ENCODE assay signal across 1 cellular context in genomic region chr1:43389326-43390313, GRCh38.
A peak's percentile ranks its signal among the peaks of the same experiment; 100 is the strongest.
TF ChIP-seq lines count a peak whose summit lies in the region.

A gene with protein sequence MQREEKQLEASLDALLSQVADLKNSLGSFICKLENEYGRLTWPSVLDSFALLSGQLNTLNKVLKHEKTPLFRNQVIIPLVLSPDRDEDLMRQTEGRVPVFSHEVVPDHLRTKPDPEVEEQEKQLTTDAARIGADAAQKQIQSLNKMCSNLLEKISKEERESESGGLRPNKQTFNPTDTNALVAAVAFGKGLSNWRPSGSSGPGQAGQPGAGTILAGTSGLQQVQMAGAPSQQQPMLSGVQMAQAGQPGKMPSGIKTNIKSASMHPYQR (minus strand): TSS chr1:43389800. CDS start chr1:43389764, 36 bp downstream.
Gene SZT2 (plus strand): TSS chr1:43389899. CDS start chr1:43389969, 70 bp downstream.

TF ChIP-seq in HepG2, 621 proteins besides CTCF, POLR2A, EP300 and RAD21 (continued from another document and continues in another):
- TF ChIP-seq, protein P1, sequence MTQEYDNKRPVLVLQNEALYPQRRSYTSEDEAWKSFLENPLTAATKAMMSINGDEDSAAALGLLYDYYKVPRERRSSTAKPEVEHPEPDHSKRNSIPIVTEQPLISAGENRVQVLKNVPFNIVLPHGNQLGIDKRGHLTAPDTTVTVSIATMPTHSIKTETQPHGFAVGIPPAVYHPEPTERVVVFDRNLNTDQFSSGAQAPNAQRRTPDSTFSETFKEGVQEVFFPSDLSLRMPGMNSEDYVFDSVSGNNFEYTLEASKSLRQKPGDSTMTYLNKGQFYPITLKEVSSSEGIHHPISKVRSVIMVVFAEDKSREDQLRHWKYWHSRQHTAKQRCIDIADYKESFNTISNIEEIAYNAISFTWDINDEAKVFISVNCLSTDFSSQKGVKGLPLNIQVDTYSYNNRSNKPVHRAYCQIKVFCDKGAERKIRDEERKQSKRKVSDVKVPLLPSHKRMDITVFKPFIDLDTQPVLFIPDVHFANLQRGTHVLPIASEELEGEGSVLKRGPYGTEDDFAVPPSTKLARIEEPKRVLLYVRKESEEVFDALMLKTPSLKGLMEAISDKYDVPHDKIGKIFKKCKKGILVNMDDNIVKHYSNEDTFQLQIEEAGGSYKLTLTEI (CRISPR knock-in tag; conservative IDR thresholded peaks at IDR 0.05) = no peak
- TF ChIP-seq ZNF251 (CRISPR knock-in tag; IDR thresholded peaks at IDR 0.05) = no peak
- TF ChIP-seq, protein P2, sequence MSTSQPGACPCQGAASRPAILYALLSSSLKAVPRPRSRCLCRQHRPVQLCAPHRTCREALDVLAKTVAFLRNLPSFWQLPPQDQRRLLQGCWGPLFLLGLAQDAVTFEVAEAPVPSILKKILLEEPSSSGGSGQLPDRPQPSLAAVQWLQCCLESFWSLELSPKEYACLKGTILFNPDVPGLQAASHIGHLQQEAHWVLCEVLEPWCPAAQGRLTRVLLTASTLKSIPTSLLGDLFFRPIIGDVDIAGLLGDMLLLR (CRISPR knock-in tag; IDR thresholded peaks at IDR 0.05) = peak; percentile 54; the same call in 1 of the 2 replicates
- TF ChIP-seq ZNF230 (CRISPR knock-in tag; IDR thresholded peaks at IDR 0.05) = 0 out of 2 replicates have a peak, but pooled peaks have one; percentile 34
- 0 out of 2 replicates have a peak, but pooled peaks have one; percentile 61 for TF ChIP-seq ZBTB7A (CRISPR knock-in tag; IDR thresholded peaks at IDR 0.05)
- TF ChIP-seq ZBTB26 (CRISPR knock-in tag; IDR thresholded peaks at IDR 0.05; ENCODE audit: borderline replicate concordance) = peak; percentile 13; the same call in 1 of the 2 replicates
- no peak for TF ChIP-seq ZNF781 (CRISPR knock-in tag; IDR thresholded peaks at IDR 0.05; ENCODE audit: borderline replicate concordance, not compliant biosample characterization)
- TF ChIP-seq ZFP36L2 (CRISPR knock-in tag; IDR thresholded peaks at IDR 0.05) = 0 out of 2 replicates have a peak, but pooled peaks have one; percentile 48
- peak; percentile 81 for TF ChIP-seq TBX2 (CRISPR knock-in tag; IDR thresholded peaks at IDR 0.05; ENCODE audit: borderline replicate concordance)
- peak; percentile 66 for TF ChIP-seq ZNF547 (CRISPR knock-in tag; IDR thresholded peaks at IDR 0.05)
- peak; percentile 77 for TF ChIP-seq MAFF (IDR thresholded peaks at IDR 0.05; ENCODE audit: low read depth, low read length)
- TF ChIP-seq ZNF496 (CRISPR knock-in tag; IDR thresholded peaks at IDR 0.05; ENCODE audit: insufficient replicate concordance) = no peak
- TF ChIP-seq ZNF75D (CRISPR knock-in tag; IDR thresholded peaks at IDR 0.05; ENCODE audit: borderline replicate concordance) = no peak
- peak; percentile 97 for TF ChIP-seq YEATS4 (CRISPR knock-in tag; IDR thresholded peaks at IDR 0.05; ENCODE audit: borderline replicate concordance)
- peak; percentile 44; the same call in 1 of the 2 replicates for TF ChIP-seq ZNF143 (CRISPR knock-in tag; IDR thresholded peaks at IDR 0.05)
- TF ChIP-seq, protein P3, sequence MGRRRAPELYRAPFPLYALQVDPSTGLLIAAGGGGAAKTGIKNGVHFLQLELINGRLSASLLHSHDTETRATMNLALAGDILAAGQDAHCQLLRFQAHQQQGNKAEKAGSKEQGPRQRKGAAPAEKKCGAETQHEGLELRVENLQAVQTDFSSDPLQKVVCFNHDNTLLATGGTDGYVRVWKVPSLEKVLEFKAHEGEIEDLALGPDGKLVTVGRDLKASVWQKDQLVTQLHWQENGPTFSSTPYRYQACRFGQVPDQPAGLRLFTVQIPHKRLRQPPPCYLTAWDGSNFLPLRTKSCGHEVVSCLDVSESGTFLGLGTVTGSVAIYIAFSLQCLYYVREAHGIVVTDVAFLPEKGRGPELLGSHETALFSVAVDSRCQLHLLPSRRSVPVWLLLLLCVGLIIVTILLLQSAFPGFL (CRISPR knock-in tag; IDR thresholded peaks at IDR 0.05) = 0 out of 2 replicates have a peak, but pooled peaks have one; percentile 22
- no peak for TF ChIP-seq HHEX (CRISPR knock-in tag; IDR thresholded peaks at IDR 0.05)
- no peak for TF ChIP-seq FOSL1 (CRISPR knock-in tag; IDR thresholded peaks at IDR 0.05; ENCODE audit: borderline replicate concordance)
- 0 out of 2 replicates have a peak, but pooled peaks have one; percentile 32 for TF ChIP-seq ZNF546 (CRISPR knock-in tag; conservative IDR thresholded peaks at IDR 0.05)
- TF ChIP-seq, protein P4, sequence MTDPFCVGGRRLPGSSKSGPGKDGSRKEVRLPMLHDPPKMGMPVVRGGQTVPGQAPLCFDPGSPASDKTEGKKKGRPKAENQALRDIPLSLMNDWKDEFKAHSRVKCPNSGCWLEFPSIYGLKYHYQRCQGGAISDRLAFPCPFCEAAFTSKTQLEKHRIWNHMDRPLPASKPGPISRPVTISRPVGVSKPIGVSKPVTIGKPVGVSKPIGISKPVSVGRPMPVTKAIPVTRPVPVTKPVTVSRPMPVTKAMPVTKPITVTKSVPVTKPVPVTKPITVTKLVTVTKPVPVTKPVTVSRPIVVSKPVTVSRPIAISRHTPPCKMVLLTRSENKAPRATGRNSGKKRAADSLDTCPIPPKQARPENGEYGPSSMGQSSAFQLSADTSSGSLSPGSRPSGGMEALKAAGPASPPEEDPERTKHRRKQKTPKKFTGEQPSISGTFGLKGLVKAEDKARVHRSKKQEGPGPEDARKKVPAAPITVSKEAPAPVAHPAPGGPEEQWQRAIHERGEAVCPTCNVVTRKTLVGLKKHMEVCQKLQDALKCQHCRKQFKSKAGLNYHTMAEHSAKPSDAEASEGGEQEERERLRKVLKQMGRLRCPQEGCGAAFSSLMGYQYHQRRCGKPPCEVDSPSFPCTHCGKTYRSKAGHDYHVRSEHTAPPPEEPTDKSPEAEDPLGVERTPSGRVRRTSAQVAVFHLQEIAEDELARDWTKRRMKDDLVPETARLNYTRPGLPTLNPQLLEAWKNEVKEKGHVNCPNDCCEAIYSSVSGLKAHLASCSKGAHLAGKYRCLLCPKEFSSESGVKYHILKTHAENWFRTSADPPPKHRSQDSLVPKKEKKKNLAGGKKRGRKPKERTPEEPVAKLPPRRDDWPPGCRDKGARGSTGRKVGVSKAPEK (CRISPR knock-in tag; IDR thresholded peaks at IDR 0.05; ENCODE audit: borderline replicate concordance) = no peak
- TF ChIP-seq U2AF1 (optimal IDR thresholded peaks at IDR 0.05; ENCODE audit: low read depth, low read length) = no peak
- peak; percentile 20 for TF ChIP-seq CBX1 (IDR thresholded peaks at IDR 0.05; ENCODE audit: low read depth)
- no peak; the same call in 1 of the 2 replicates for TF ChIP-seq PITX1 (CRISPR knock-in tag; IDR thresholded peaks at IDR 0.05)
- TF ChIP-seq KAT8 (CRISPR knock-in tag; IDR thresholded peaks at IDR 0.05) = peak; percentile 98
- TF ChIP-seq POGZ (CRISPR knock-in tag; IDR thresholded peaks at IDR 0.05) = peak; percentile 81
- no peak for TF ChIP-seq DMTF1 (CRISPR knock-in tag; IDR thresholded peaks at IDR 0.05)
- TF ChIP-seq ZNF367 (CRISPR knock-in tag; IDR thresholded peaks at IDR 0.05; ENCODE audit: borderline replicate concordance) = no peak
- no peak for TF ChIP-seq ZNF180 (CRISPR knock-in tag; IDR thresholded peaks at IDR 0.05; ENCODE audit: borderline replicate concordance, low read depth)
- TF ChIP-seq GATAD2A (CRISPR knock-in tag; IDR thresholded peaks at IDR 0.05) = no peak; the same call in 1 of the 2 replicates
- no peak for TF ChIP-seq ZNF326 (CRISPR knock-in tag; IDR thresholded peaks at IDR 0.05; ENCODE audit: borderline replicate concordance)
- no peak; the same call in 1 of the 2 replicates for TF ChIP-seq SAFB2 (CRISPR knock-in tag; IDR thresholded peaks at IDR 0.05; ENCODE audit: borderline replicate concordance, low read depth)
- TF ChIP-seq SAP130 (CRISPR knock-in tag; IDR thresholded peaks at IDR 0.05; ENCODE audit: low read depth) = peak; percentile 97
- no peak for TF ChIP-seq FOXJ3 (CRISPR knock-in tag; IDR thresholded peaks at IDR 0.05; ENCODE audit: borderline replicate concordance)
- TF ChIP-seq FOXM1 (CRISPR knock-in tag; IDR thresholded peaks at IDR 0.05) = no peak
- peak; percentile 78 for TF ChIP-seq RBM39 (IDR thresholded peaks at IDR 0.05; ENCODE audit: low read depth, low read length, poor library complexity, severe bottlenecking)
- no peak for TF ChIP-seq POGK (CRISPR knock-in tag; conservative IDR thresholded peaks at IDR 0.05)
- TF ChIP-seq ZZZ3 (CRISPR knock-in tag; IDR thresholded peaks at IDR 0.05; ENCODE audit: borderline replicate concordance) = peak; percentile 48; the same call in 1 of the 2 replicates
- TF ChIP-seq FOSL2 (CRISPR knock-in tag; IDR thresholded peaks at IDR 0.05) = 0 out of 2 replicates have a peak, but pooled peaks have one; percentile 4
- TF ChIP-seq, protein P5, sequence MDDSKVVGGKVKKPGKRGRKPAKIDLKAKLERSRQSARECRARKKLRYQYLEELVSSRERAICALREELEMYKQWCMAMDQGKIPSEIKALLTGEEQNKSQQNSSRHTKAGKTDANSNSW (CRISPR knock-in tag; IDR thresholded peaks at IDR 0.05; ENCODE audit: borderline replicate concordance) = peak; percentile 62; the same call in 1 of the 2 replicates
- TF ChIP-seq, protein P6, sequence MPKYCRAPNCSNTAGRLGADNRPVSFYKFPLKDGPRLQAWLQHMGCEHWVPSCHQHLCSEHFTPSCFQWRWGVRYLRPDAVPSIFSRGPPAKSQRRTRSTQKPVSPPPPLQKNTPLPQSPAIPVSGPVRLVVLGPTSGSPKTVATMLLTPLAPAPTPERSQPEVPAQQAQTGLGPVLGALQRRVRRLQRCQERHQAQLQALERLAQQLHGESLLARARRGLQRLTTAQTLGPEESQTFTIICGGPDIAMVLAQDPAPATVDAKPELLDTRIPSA (CRISPR knock-in tag; IDR thresholded peaks at IDR 0.05; ENCODE audit: borderline replicate concordance) = no peak
- no peak for TF ChIP-seq SMAD9 (CRISPR knock-in tag; IDR thresholded peaks at IDR 0.05)
- 0 out of 2 replicates have a peak, but pooled peaks have one; percentile 50 for TF ChIP-seq HNRNPL (IDR thresholded peaks at IDR 0.05; ENCODE audit: low read depth, low read length)
- TF ChIP-seq, protein P7, sequence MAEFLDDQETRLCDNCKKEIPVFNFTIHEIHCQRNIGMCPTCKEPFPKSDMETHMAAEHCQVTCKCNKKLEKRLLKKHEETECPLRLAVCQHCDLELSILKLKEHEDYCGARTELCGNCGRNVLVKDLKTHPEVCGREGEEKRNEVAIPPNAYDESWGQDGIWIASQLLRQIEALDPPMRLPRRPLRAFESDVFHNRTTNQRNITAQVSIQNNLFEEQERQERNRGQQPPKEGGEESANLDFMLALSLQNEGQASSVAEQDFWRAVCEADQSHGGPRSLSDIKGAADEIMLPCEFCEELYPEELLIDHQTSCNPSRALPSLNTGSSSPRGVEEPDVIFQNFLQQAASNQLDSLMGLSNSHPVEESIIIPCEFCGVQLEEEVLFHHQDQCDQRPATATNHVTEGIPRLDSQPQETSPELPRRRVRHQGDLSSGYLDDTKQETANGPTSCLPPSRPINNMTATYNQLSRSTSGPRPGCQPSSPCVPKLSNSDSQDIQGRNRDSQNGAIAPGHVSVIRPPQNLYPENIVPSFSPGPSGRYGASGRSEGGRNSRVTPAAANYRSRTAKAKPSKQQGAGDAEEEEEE (CRISPR knock-in tag; IDR thresholded peaks at IDR 0.05; ENCODE audit: borderline replicate concordance) = no peak
- 0 out of 2 replicates have a peak, but pooled peaks have one; percentile 52 for TF ChIP-seq ZSCAN20 (CRISPR knock-in tag; IDR thresholded peaks at IDR 0.05; ENCODE audit: borderline replicate concordance)
- no peak for TF ChIP-seq HNRNPH1 (optimal IDR thresholded peaks at IDR 0.05; ENCODE audit: low read depth, low read length)
- TF ChIP-seq CENPT (CRISPR knock-in tag; IDR thresholded peaks at IDR 0.05; ENCODE audit: low read depth) = peak; percentile 77; the same call in 1 of the 2 replicates
- no peak for TF ChIP-seq ZUFSP (CRISPR knock-in tag; IDR thresholded peaks at IDR 0.05; ENCODE audit: borderline replicate concordance)
